8 cellular contexts compared by ENCODE assay signal in genomic region chr1:117067528-117068370, GRCh38. TPM values are rescaled to one million over a fixed set of nuclear protein-coding genes. Genes with fewer than 3 reads are reported as not detected.
DNase-seq lines count a peak whose midpoint lies in the region; ATAC-seq and TF ChIP-seq lines count a peak whose summit lies in the region.

No MANE protein-coding gene starts in this region.

- TF ChIP-seq POLR2A in sigmoid colon (IDR thresholded peaks at IDR 0.05): no peak

- 64 to 75% methylated on average over 6 of the region's 6 CpGs for WGBS in sigmoid colon, 2 donors

- H3K27me3 ChIP-seq in Panc1 (ENCODE audit: control insufficient read depth, insufficient read depth, low read length): no peaks in the 10 kb centered on the region
- H3K27me3 ChIP-seq in sigmoid colon: no peaks in the 10 kb centered on the region

- H3K27ac ChIP-seq in Panc1 (ENCODE audit: low read length) (no peak overlapping the region), sigmoid colon (no peak overlapping the region)

- no peaks in the 10 kb centered on the region for H3K9me3 ChIP-seq in Panc1 (ENCODE audit: control insufficient read depth, insufficient read depth, low read depth, low read length)
- H3K9me3 ChIP-seq in sigmoid colon: no peaks in the 10 kb centered on the region

- H3K4me1 ChIP-seq in Panc1 (ENCODE audit: control insufficient read depth, insufficient read depth, low read length) (no peaks in the 10 kb centered on the region), sigmoid colon (peaks cover 0 to 3% (median 0%) of the 10 kb centered on the region in 4 donors)

- no peak for TF ChIP-seq EP300 in sigmoid colon (IDR thresholded peaks at IDR 0.05)

- no TSS peak for BruUV-seq in Panc1 (replicated peaks; lab: Mats Ljungman, UMichigan)

- CTCF ChIA-PET in Panc1 (lab: Charles Lee): interaction anchor here (1.5 to 1.9 kb wide), 2 partner anchors 61 to 217 kb away, joined by 6 to 9 read pairs; no protein-coding TSS in a partner anchor

- peaks cover 4% of the 10 kb centered on the region; the same call in 1 of the 2 replicates for H3K36me3 ChIP-seq in Panc1 (ENCODE audit: control insufficient read depth, insufficient read depth, low read length)
- H3K36me3 ChIP-seq in sigmoid colon: no peaks in the 10 kb centered on the region

- POLR2A ChIA-PET in Panc1 (lab: Charles Lee): no interaction called here

- intact Hi-C loops in Panc1 (cut with micrococcal nuclease; ENCODE audit: unreplicated experiment): no loop called here
- intact Hi-C loops in sigmoid colon (cut with DNase I): loop anchor here (2.0 kb wide), 2 partner anchors 61 to 217 kb away; no protein-coding TSS in a partner anchor

- in situ Hi-C loops in Panc1 (cut with HindIII; ENCODE audit: low pct_unique_long_range_greater_than_20kb, low sequenced_read_pairs) (no loop called here), astrocyte of the spinal cord (cut with HindIII; ENCODE audit: low sequenced_read_pairs) (no loop called here)

- H3K4me3 ChIP-seq in Panc1 (ENCODE audit: low read depth in 2 of 2, low read length in 2 of 2): no peak overlapping the region
- no peak overlapping the region for H3K4me3 ChIP-seq in astrocyte of the spinal cord (ENCODE audit: low read depth, low read length)
- H3K4me3 ChIP-seq in sigmoid colon: no peak overlapping the region

- TF ChIP-seq CTCF in Panc1 (IDR thresholded peaks at IDR 0.05) (peak; percentile 75), astrocyte of the spinal cord (IDR thresholded peaks at IDR 0.05; ENCODE audit: low read depth, low read length) (peak; percentile 73), sigmoid colon (IDR thresholded peaks at IDR 0.05) (peak; percentile 65 to 77 (median 71))

- peak; percentile 77 for ATAC-seq in GM18909 (IDR thresholded peaks at IDR 0.05; ENCODE audit: poor library complexity, unreplicated experiment)
- peak; percentile 84 for ATAC-seq in Panc1
- no peak for ATAC-seq in GM18873 (IDR thresholded peaks at IDR 0.05; ENCODE audit: low FRiP score, unreplicated experiment)

- DNase-seq in COR-L47 (lab: John Stamatoyannopoulos, UW) (peak; percentile 51), HK-2 (ENCODE audit: unreplicated experiment) (peak; percentile 39), Panc1 (ENCODE audit: low read depth, low spot score) (no peak), astrocyte of the spinal cord (ENCODE audit: low read depth, low spot score) (peak; percentile 60), hepatic stellate cell (ENCODE audit: low spot score) (peak; percentile 67), sigmoid colon (peak; percentile 79)

RNA-seq across cellular contexts. Expression of gene TTF2, which starts 7.6 kb away (rescaled TPM):
- total RNA-seq in Panc1 (2021; ENCODE audit: unreplicated experiment) (32.7 TPM), sigmoid colon (10 to 100 TPM in 1 of 4 donors, 1 to 10 TPM in 3; 7.8 to 19.3 (median 8.7) TPM)
- polyA plus RNA-seq in Panc1 (2012; ENCODE audit: insufficient read length): 7.3 TPM
- polyA plus RNA-seq in sigmoid colon: 1 to 10 TPM; 3.6 to 9.7 (median 5.3) TPM

RNA-seq across cellular contexts. Expression of gene TRIM45, which starts 53.8 kb away (rescaled TPM):
- total RNA-seq in Panc1 (2021; ENCODE audit: unreplicated experiment) (4.7 TPM), sigmoid colon (1 to 10 TPM; 2.1 to 9.1 (median 4.5) TPM)
- polyA plus RNA-seq in Panc1 (2012; ENCODE audit: insufficient read length): 2.6 TPM
- polyA plus RNA-seq in sigmoid colon: 1 to 10 TPM in 1 of 3 donors, under 1 TPM in 2; 0.46 to 1.0 (median 0.60) TPM
